ENCODE assay signal across 36 cellular contexts in the genomic region with DNA sequence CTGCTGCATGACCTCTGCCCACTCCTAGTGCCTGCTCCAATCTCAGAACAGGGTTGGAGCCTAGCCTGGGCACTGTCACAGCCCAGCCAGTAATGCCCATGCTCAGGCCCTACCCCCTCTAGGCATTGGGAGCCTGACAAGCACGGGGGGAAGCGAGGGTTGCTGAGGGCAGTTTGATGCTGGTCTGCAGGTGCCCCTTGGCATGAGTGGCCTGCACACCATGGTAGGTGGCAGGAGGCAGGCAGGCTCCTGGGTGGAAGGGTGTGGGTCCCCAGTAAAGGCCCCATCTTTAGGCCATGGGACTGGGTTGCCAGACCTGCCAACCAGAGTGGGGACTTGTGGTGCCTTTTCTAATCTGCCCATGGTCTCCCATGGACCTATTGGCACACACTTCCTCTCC.
"Had no signal": no experiment of that assay in that cellular context is flagged by ENCODE, and none has a peak within 500 bp of the region (broad histone marks: within the 10 kb centered on the region; RNA-seq: fewer than 3 reads in every experiment).

No MANE protein-coding gene starts in this region.

- H3K27me3 Mint-ChIP-seq: activated B cell treated with CpG ODN at 0.5 μM for 24 hours; activated CD4-positive, alpha-beta memory T cell treated with anti-CD3 and anti-CD28 coated beads for 36 hours; activated CD4-positive, alpha-beta T cell treated with anti-CD3 and anti-CD28 coated beads, Interleukin-2, amount 10 ng/mL, durations not matched to agents 24 days and 14 days; activated CD8-positive, alpha-beta T cell treated with anti-CD3 and anti-CD28 coated beads for 36 hours; activated naive CD8-positive, alpha-beta T cell; activated naive CD8-positive, alpha-beta T cell treated with anti-CD3 and anti-CD28 coated beads, Interleukin-2, amount 10 ng/mL, durations not matched to agents 7 days and 5 days; activated naive CD8-positive, alpha-beta T cell treated with anti-CD3 and anti-CD28 coated beads, Interleukin-2, amount 50 U/mL, for 24 hours; activated T-helper 17 cell treated with anti-CD3 and anti-CD28 coated beads, Interleukin-2, amount 50 U/mL, for 72 hours had no signal

- H3K27ac ChIP-seq: body of pancreas, brain microvascular endothelial cell, breast epithelium, VCaP had no signal

- DNase-seq: activated B cell treated with CpG ODN at 0.5 μM for 24 hours; activated CD4-positive, alpha-beta memory T cell treated with anti-CD3 and anti-CD28 coated beads for 36 hours; activated CD4-positive, alpha-beta T cell treated with anti-CD3 and anti-CD28 coated beads for 4 hours; activated CD4-positive, alpha-beta T cell treated with anti-CD3 and anti-CD28 coated beads, Interleukin-2, amount 10 ng/mL, durations not matched to agents 24 days and 14 days; activated CD4-positive, alpha-beta T cell treated with anti-CD3 and anti-CD28 coated beads, Interleukin-2, amount 50 U/mL, for 1 hour; activated CD4-positive, alpha-beta T cell treated with anti-CD3 and anti-CD28 coated beads, Interleukin-2, amount 50 U/mL, for 4 hours; activated CD4-positive, CD25-positive, alpha-beta regulatory T cell treated with anti-CD3 and anti-CD28 coated beads, Interleukin-2, amount 50 U/mL, for 72 hours; activated CD8-positive, alpha-beta memory T cell treated with anti-CD3 and anti-CD28 coated beads, Interleukin-2, amount 50 U/mL, for 4 hours; activated CD8-positive, alpha-beta T cell treated with anti-CD3 and anti-CD28 coated beads for 36 hours; activated gamma-delta T cell treated with Interleukin-2 at 50 U/mL for 16 hours; activated naive CD4-positive, alpha-beta T cell; activated naive CD4-positive, alpha-beta T cell treated with anti-CD3 and anti-CD28 coated beads for 36 hours; activated naive CD4-positive, alpha-beta T cell treated with anti-CD3 and anti-CD28 coated beads, Interleukin-2, amount 50 U/mL, for 16 hours; activated naive CD8-positive, alpha-beta T cell treated with anti-CD3 and anti-CD28 coated beads, Interleukin-2, amount 10 ng/mL, durations not matched to agents 7 days and 5 days; activated naive CD8-positive, alpha-beta T cell treated with anti-CD3 and anti-CD28 coated beads, Interleukin-2, amount 50 U/mL, for 24 hours; activated T-cell treated with anti-CD3 and anti-CD28 coated beads for 4 hours; activated T-cell treated with anti-CD3 and anti-CD28 coated beads, Interleukin-2, amount 50 U/mL, for 1 hour; activated T-cell treated with anti-CD3 and anti-CD28 coated beads, Interleukin-2, amount 50 U/mL, for 4 hours; activated T-cell treated with anti-CD3 and anti-CD28 coated beads, Interleukin-2, amount 50 U/mL, for 72 hours; amygdala; anterior cingulate cortex; body of pancreas; brain microvascular endothelial cell; central memory CD4-positive, alpha-beta T cell; T-helper 1 cell; T-helper 2 cell; T-helper 9 cell had no signal

- H3K4me3 ChIP-seq: body of pancreas, breast epithelium had no signal

- H3K9me3 ChIP-seq: body of pancreas, breast epithelium had no signal

- H3K4me1 ChIP-seq: body of pancreas, breast epithelium had no signal

- H3K9me3 Mint-ChIP-seq: activated B cell treated with CpG ODN at 0.5 μM for 24 hours; activated CD4-positive, alpha-beta memory T cell treated with anti-CD3 and anti-CD28 coated beads for 36 hours; activated CD4-positive, alpha-beta T cell treated with anti-CD3 and anti-CD28 coated beads, Interleukin-2, amount 10 ng/mL, durations not matched to agents 24 days and 14 days; activated CD8-positive, alpha-beta T cell treated with anti-CD3 and anti-CD28 coated beads for 36 hours; activated naive CD4-positive, alpha-beta T cell treated with anti-CD3 and anti-CD28 coated beads for 36 hours; activated naive CD8-positive, alpha-beta T cell treated with anti-CD3 and anti-CD28 coated beads, Interleukin-2, amount 10 ng/mL, durations not matched to agents 7 days and 5 days; activated T-cell treated with anti-CD3 and anti-CD28 coated beads, Interleukin-2, amount 50 U/mL, for 4 hours; activated T-cell treated with anti-CD3 and anti-CD28 coated beads, Interleukin-2, amount 50 U/mL, for 72 hours; activated T-helper 1 cell treated with anti-CD3 and anti-CD28 coated beads, Interleukin-12 subunit alpha, Interleukin-12 subunit beta, Interleukin-2, Interleukin-4 antibody, amounts not matched to agents 30 ng/mL and 10 ng/mL and 1 ng/mL, durations not matched to agents 14 hours and 24 hours and 36 hours; activated T-helper 17 cell treated with anti-CD3 and anti-CD28 coated beads, Interleukin-2, amount 50 U/mL, for 72 hours; T-helper 1 cell treated with Interleukin-12 subunit alpha and Interleukin-12 subunit beta and Interleukin-4 antibody, amounts not matched to agents 30 μg/mL and 1 μg/mL, for 36 hours; T-helper 2 cell treated with Interferon-gamma antibody and Interleukin-4, amounts not matched to agents 5 μg/mL and 100 μg/mL, for 36 hours had no signal

- H3K36me3 Mint-ChIP-seq: activated CD4-positive, alpha-beta memory T cell treated with anti-CD3 and anti-CD28 coated beads for 36 hours; activated naive CD8-positive, alpha-beta T cell; activated naive CD8-positive, alpha-beta T cell treated with anti-CD3 and anti-CD28 coated beads, Interleukin-2, amount 10 ng/mL, durations not matched to agents 7 days and 5 days had no signal

- H3K4me1 Mint-ChIP-seq: activated B cell treated with CpG ODN at 0.5 μM for 24 hours; activated CD4-positive, alpha-beta T cell treated with anti-CD3 and anti-CD28 coated beads, Interleukin-2, amount 10 ng/mL, durations not matched to agents 24 days and 14 days; activated naive CD8-positive, alpha-beta T cell treated with anti-CD3 and anti-CD28 coated beads, Interleukin-2, amount 10 ng/mL, durations not matched to agents 7 days and 5 days; activated naive CD8-positive, alpha-beta T cell treated with anti-CD3 and anti-CD28 coated beads, Interleukin-2, amount 50 U/mL, for 24 hours; activated T-helper 17 cell treated with anti-CD3 and anti-CD28 coated beads, Interleukin-2, amount 50 U/mL, for 72 hours had no signal

- ATAC-seq: activated CD8-positive, alpha-beta T cell treated with anti-CD3 and anti-CD28 coated beads for 36 hours; activated naive CD8-positive, alpha-beta T cell treated with anti-CD3 and anti-CD28 coated beads, Interleukin-2, amount 50 U/mL, for 24 hours; activated T-cell treated with anti-CD3 and anti-CD28 coated beads, Interleukin-2, amount 50 U/mL, for 4 hours; activated T-cell treated with anti-CD3 and anti-CD28 coated beads, Interleukin-2, amount 50 U/mL, for 72 hours; activated T-helper 17 cell treated with anti-CD3 and anti-CD28 coated beads, Interleukin-2, amount 50 U/mL, for 72 hours; body of pancreas had no signal

- H3K4me3 Mint-ChIP-seq: activated B cell treated with CpG ODN at 0.5 μM for 24 hours; activated CD4-positive, alpha-beta memory T cell treated with anti-CD3 and anti-CD28 coated beads for 36 hours; activated CD4-positive, alpha-beta T cell treated with anti-CD3 and anti-CD28 coated beads, Interleukin-2, amount 10 ng/mL, durations not matched to agents 24 days and 14 days; activated CD8-positive, alpha-beta T cell treated with anti-CD3 and anti-CD28 coated beads for 36 hours; activated naive CD4-positive, alpha-beta T cell treated with anti-CD3 and anti-CD28 coated beads for 36 hours; activated naive CD8-positive, alpha-beta T cell; activated naive CD8-positive, alpha-beta T cell treated with anti-CD3 and anti-CD28 coated beads, Interleukin-2, amount 10 ng/mL, durations not matched to agents 7 days and 5 days; activated naive CD8-positive, alpha-beta T cell treated with anti-CD3 and anti-CD28 coated beads, Interleukin-2, amount 50 U/mL, for 24 hours; activated T-cell treated with anti-CD3 and anti-CD28 coated beads, Interleukin-2, amount 50 U/mL, for 4 hours; activated T-cell treated with anti-CD3 and anti-CD28 coated beads, Interleukin-2, amount 50 U/mL, for 72 hours; activated T-helper 1 cell treated with anti-CD3 and anti-CD28 coated beads, Interleukin-12 subunit alpha, Interleukin-12 subunit beta, Interleukin-2, Interleukin-4 antibody, amounts not matched to agents 30 ng/mL and 10 ng/mL and 1 ng/mL, durations not matched to agents 14 hours and 24 hours and 36 hours; activated T-helper 17 cell treated with anti-CD3 and anti-CD28 coated beads, Interleukin-2, amount 50 U/mL, for 72 hours; T-helper 1 cell treated with Interleukin-12 subunit alpha and Interleukin-12 subunit beta and Interleukin-4 antibody, amounts not matched to agents 30 μg/mL and 1 μg/mL, for 36 hours; T-helper 2 cell treated with Interferon-gamma antibody and Interleukin-4, amounts not matched to agents 5 μg/mL and 100 μg/mL, for 36 hours had no signal

- H3K27ac Mint-ChIP-seq: activated B cell treated with CpG ODN at 0.5 μM for 24 hours; activated CD4-positive, alpha-beta memory T cell treated with anti-CD3 and anti-CD28 coated beads for 36 hours; activated CD4-positive, alpha-beta T cell treated with anti-CD3 and anti-CD28 coated beads, Interleukin-2, amount 10 ng/mL, durations not matched to agents 24 days and 14 days; activated CD8-positive, alpha-beta T cell treated with anti-CD3 and anti-CD28 coated beads for 36 hours; activated naive CD4-positive, alpha-beta T cell treated with anti-CD3 and anti-CD28 coated beads for 36 hours; activated naive CD8-positive, alpha-beta T cell; activated naive CD8-positive, alpha-beta T cell treated with anti-CD3 and anti-CD28 coated beads, Interleukin-2, amount 10 ng/mL, durations not matched to agents 7 days and 5 days; activated naive CD8-positive, alpha-beta T cell treated with anti-CD3 and anti-CD28 coated beads, Interleukin-2, amount 50 U/mL, for 24 hours; activated T-cell treated with anti-CD3 and anti-CD28 coated beads, Interleukin-2, amount 50 U/mL, for 72 hours; activated T-helper 1 cell treated with anti-CD3 and anti-CD28 coated beads, Interleukin-12 subunit alpha, Interleukin-12 subunit beta, Interleukin-2, Interleukin-4 antibody, amounts not matched to agents 30 ng/mL and 10 ng/mL and 1 ng/mL, durations not matched to agents 14 hours and 24 hours and 36 hours; activated T-helper 17 cell treated with anti-CD3 and anti-CD28 coated beads, Interleukin-2, amount 50 U/mL, for 72 hours; T-helper 1 cell treated with Interleukin-12 subunit alpha and Interleukin-12 subunit beta and Interleukin-4 antibody, amounts not matched to agents 30 μg/mL and 1 μg/mL, for 36 hours; T-helper 2 cell treated with Interferon-gamma antibody and Interleukin-4, amounts not matched to agents 5 μg/mL and 100 μg/mL, for 36 hours had no signal

- H3K36me3 ChIP-seq: brain microvascular endothelial cell, breast epithelium had no signal

- FAIRE-seq: astrocyte, TTC549 had no signal
